Comparison of ENCODE assay signal across 19 cellular contexts in genomic region chr22:37669586-37669985, GRCh38. TPM values are rescaled to one million over a fixed set of nuclear protein-coding genes. Genes with fewer than 3 reads are reported as not detected.
DNase-seq lines count a peak whose midpoint lies in the region; ATAC-seq, FAIRE-seq and TF ChIP-seq lines count a peak whose summit lies in the region.
"Had no signal": no experiment of that assay in that cellular context is flagged by ENCODE, and none has a peak within 500 bp of the region (broad histone marks: within the 10 kb centered on the region; RNA-seq: fewer than 3 reads in every experiment).

No MANE protein-coding gene starts in this region.

- peak; percentile 51 for ATAC-seq in activated CD4-positive, alpha-beta T cell treated with anti-CD3 and anti-CD28 coated beads for 36 hours
- ATAC-seq: K562 had no signal

- no peaks in the 10 kb centered on the region for H3K27me3 Mint-ChIP-seq in activated CD4-positive, alpha-beta T cell treated with anti-CD3 and anti-CD28 coated beads for 36 hours
- H3K27me3 Mint-ChIP-seq in astrocyte (ENCODE audit: low read depth, unreplicated experiment) = no peaks in the 10 kb centered on the region
- H3K27me3 Mint-ChIP-seq: memory B cell had no signal

- peaks cover 20% of the 10 kb centered on the region for H3K79me2 ChIP-seq in astrocyte (ENCODE audit: insufficient read depth, low read length)
- no peaks in the 10 kb centered on the region for H3K79me2 ChIP-seq in parathyroid adenoma

- POLR2A ChIA-PET in activated CD4-positive, alpha-beta T cell treated with anti-CD3 and anti-CD28 coated beads for 36 hours (lab: Charles Lee) = interaction anchor here (0.7 kb wide), 1 partner anchor 11 kb away, joined by 4 read pairs; the partner anchor contains the start of gene PDXP

- peak; percentile 5 for FAIRE-seq in astrocyte (lab: Jason Lieb, UNC)
- FAIRE-seq: K562 had no signal

- no peaks in the 10 kb centered on the region for H3K27me3 ChIP-seq in astrocyte (ENCODE audit: insufficient read depth, low read length)
- H3K27me3 ChIP-seq in parathyroid adenoma (ENCODE audit: control insufficient read depth, insufficient read depth, low read length) = no peaks in the 10 kb centered on the region
- no peaks in the 10 kb centered on the region for H3K27me3 ChIP-seq in dorsolateral prefrontal cortex
- H3K27me3 ChIP-seq: right atrium auricular region had no signal

- TF ChIP-seq CTCF in astrocyte (IDR thresholded peaks at IDR 0.05; ENCODE audit: insufficient read depth, low read depth, low read length) (no peak), parathyroid adenoma (IDR thresholded peaks at IDR 0.05) (no peak), dorsolateral prefrontal cortex (IDR thresholded peaks at IDR 0.05 in 54 of 56, conservative IDR thresholded peaks at IDR 0.05 in 2 of 56; ENCODE audit: low read depth in 1 of 56, partially characterized antibody in 56 of 56) (no peak)

- H4K20me1 ChIP-seq in astrocyte (ENCODE audit: insufficient read depth, low read length) = peaks cover 7% of the 10 kb centered on the region

- H3K4me1 Mint-ChIP-seq in activated CD4-positive, alpha-beta T cell treated with anti-CD3 and anti-CD28 coated beads for 36 hours = peaks cover 39% of the 10 kb centered on the region
- H3K4me1 Mint-ChIP-seq in astrocyte (ENCODE audit: low read depth, unreplicated experiment) = peaks cover 5% of the 10 kb centered on the region

- H3K4me2 ChIP-seq in astrocyte (ENCODE audit: low read length) (no peak overlapping the region), parathyroid adenoma (ENCODE audit: low read length) (peak overlapping the region; percentile 1)
- H3K4me2 ChIP-seq: PC-9 had no signal

- H3K9ac ChIP-seq in astrocyte (ENCODE audit: low read length) (no peak overlapping the region), parathyroid adenoma (no peak overlapping the region)

- H3K4me1 ChIP-seq in astrocyte (ENCODE audit: insufficient read depth, low read length) (peaks cover under 1% of the 10 kb centered on the region), parathyroid adenoma (peaks cover 7% of the 10 kb centered on the region)

- H3K36me3 ChIP-seq in astrocyte (ENCODE audit: insufficient read depth, low read length) (no peaks in the 10 kb centered on the region), parathyroid adenoma (ENCODE audit: control insufficient read depth, insufficient read depth, low read length) (no peaks in the 10 kb centered on the region)
- H3K36me3 ChIP-seq: thoracic aorta had no signal

- no peak overlapping the region for H3K4me3 ChIP-seq in astrocyte (ENCODE audit: insufficient read depth, low read depth, low read length)
- H3K4me3 ChIP-seq in parathyroid adenoma (ENCODE audit: low read depth, low read length) = peak overlapping the region; percentile 0
- no peak overlapping the region for H3K4me3 ChIP-seq in dorsolateral prefrontal cortex
- H3K4me3 ChIP-seq: K562, PC-9, right atrium auricular region, thoracic aorta had no signal

- DNase-seq in activated CD4-positive, alpha-beta T cell treated with anti-CD3 and anti-CD28 coated beads for 36 hours = no peak
- no peak for DNase-seq in activated CD4-positive, alpha-beta T cell treated with anti-CD3 and anti-CD28 coated beads, Interleukin-2, amount 50 U/mL, for 1 hour
- DNase-seq in GM04504 (ENCODE audit: low read depth) (peak; percentile 65), astrocyte (ENCODE audit: low read depth) (peak; percentile 66), NCI-H2081 treated with DMSO at 0.1 percent for 48 hours (lab: John Stamatoyannopoulos, UW) (no peak), dorsolateral prefrontal cortex (no peak), KG1 (lab: John Stamatoyannopoulos, UW) (no peak)
- DNase-seq: 8988T; GDM1; NCI-H1092 treated with DMSO at 0.1 percent for 48 hours; NCI-H69; PC-9; stimulated activated CD4-positive, alpha-beta T cell treated with anti-CD3 and anti-CD28 coated beads, Interleukin-1b, Interleukin-23, amount 100 ng/mL, for 48 hours had no signal

- CTCF ChIA-PET in activated CD4-positive, alpha-beta T cell treated with anti-CD3 and anti-CD28 coated beads for 36 hours (lab: Charles Lee) = interaction anchor here (0.8 to 5.7 kb wide), 4 partner anchors 12 to 63 kb away, joined by 3 to 36 read pairs (median 22); partner anchors contain the start of gene PDXP

- H3K36me3 Mint-ChIP-seq in activated CD4-positive, alpha-beta T cell treated with anti-CD3 and anti-CD28 coated beads for 36 hours (ENCODE audit: low read depth) = peaks cover 12% of the 10 kb centered on the region
- H3K36me3 Mint-ChIP-seq in astrocyte (ENCODE audit: low read depth, unreplicated experiment) = peaks cover 2% of the 10 kb centered on the region

- no peaks in the 10 kb centered on the region for H3K9me3 Mint-ChIP-seq in activated CD4-positive, alpha-beta T cell treated with anti-CD3 and anti-CD28 coated beads for 36 hours (ENCODE audit: low read depth)
- no peaks in the 10 kb centered on the region for H3K9me3 Mint-ChIP-seq in astrocyte (ENCODE audit: unreplicated experiment)
- H3K9me3 Mint-ChIP-seq: activated naive CD4-positive, alpha-beta T cell treated with anti-CD3 and anti-CD28 coated beads, Interleukin-2, amount 50 U/mL, for 72 hours; memory B cell had no signal

- no peak overlapping the region for H3K27ac ChIP-seq in astrocyte (ENCODE audit: low read depth, low read length)
- peak overlapping the region; percentile 58 for H3K27ac ChIP-seq in parathyroid adenoma
- H3K27ac ChIP-seq in dorsolateral prefrontal cortex = peak overlapping the region in 8 of 59 donors; percentile 13 to 62 (median 39)
- H3K27ac ChIP-seq: PC-9, right atrium auricular region, thoracic aorta had no signal

- no peak overlapping the region for H2AFZ ChIP-seq in astrocyte (ENCODE audit: low read depth, low read length)
- H2AFZ ChIP-seq in parathyroid adenoma = no peak overlapping the region
- H2AFZ ChIP-seq: PC-9 had no signal

- no peaks in the 10 kb centered on the region for H3K9me3 ChIP-seq in astrocyte (ENCODE audit: insufficient read depth, low read depth, low read length)
- H3K9me3 ChIP-seq in parathyroid adenoma (ENCODE audit: control insufficient read depth, low read length) = no peaks in the 10 kb centered on the region
- H3K9me3 ChIP-seq: right atrium auricular region, thoracic aorta had no signal

- peak overlapping the region; percentile 29 for H3K27ac Mint-ChIP-seq in activated CD4-positive, alpha-beta T cell treated with anti-CD3 and anti-CD28 coated beads for 36 hours
- H3K27ac Mint-ChIP-seq in astrocyte (ENCODE audit: unreplicated experiment) = no peak overlapping the region
- H3K27ac Mint-ChIP-seq: memory B cell had no signal

- intact Hi-C loops in activated CD4-positive, alpha-beta T cell treated with anti-CD3 and anti-CD28 coated beads for 36 hours (cut with DNase I, micrococcal nuclease) = no loop called here
- intact Hi-C loops in dorsolateral prefrontal cortex (cut with DNase I) = loop anchor here in 1 of 2 donors (10.0 kb wide), 1 partner anchor 135 kb away; the partner anchor contains the start of gene GCAT

- H3K4me3 Mint-ChIP-seq in activated CD4-positive, alpha-beta T cell treated with anti-CD3 and anti-CD28 coated beads for 36 hours = no peak overlapping the region
- H3K4me3 Mint-ChIP-seq in astrocyte (ENCODE audit: unreplicated experiment) = no peak overlapping the region
- H3K4me3 Mint-ChIP-seq: memory B cell had no signal

RNA-seq across cellular contexts. Expression of gene LGALS1, which starts 5.8 kb away (rescaled TPM):
- total RNA-seq in activated CD4-positive, alpha-beta T cell treated with anti-CD3 and anti-CD28 coated beads for 36 hours = 100 to 1,000 TPM; 522 to 663 TPM
- total RNA-seq in astrocyte (240 and 260 TPM in 2 replicates), dorsolateral prefrontal cortex (100 to 1,000 TPM; 153 to 409 (median 258) TPM)

RNA-seq across cellular contexts. Expression of gene PDXP, which starts 11.1 kb away (rescaled TPM):
- 10 to 100 TPM; 35.8 to 37.8 TPM for total RNA-seq in activated CD4-positive, alpha-beta T cell treated with anti-CD3 and anti-CD28 coated beads for 36 hours
- total RNA-seq in astrocyte = 18.9 and 22.4 TPM in 2 replicates
- total RNA-seq in dorsolateral prefrontal cortex = 100 to 1,000 TPM in 119 of 120 experiments, 10 to 100 TPM in 1; 62.4 to 280 (median 189) TPM

RNA-seq across cellular contexts. Expression of gene NOL12, which starts 16.6 kb away (rescaled TPM):
- 10 to 100 TPM; 37.1 to 42.3 TPM for total RNA-seq in activated CD4-positive, alpha-beta T cell treated with anti-CD3 and anti-CD28 coated beads for 36 hours
- total RNA-seq in astrocyte (17.9 and 18.1 TPM in 2 replicates), dorsolateral prefrontal cortex (10 to 100 TPM; 14.9 to 41.9 (median 27.5) TPM)

RNA-seq across cellular contexts. Expression of gene TRIOBP, which starts 27.3 kb away (rescaled TPM):
- 10 to 100 TPM; 23.3 to 26.1 TPM for total RNA-seq in activated CD4-positive, alpha-beta T cell treated with anti-CD3 and anti-CD28 coated beads for 36 hours
- total RNA-seq in astrocyte (40.6 and 41.5 TPM in 2 replicates), dorsolateral prefrontal cortex (10 to 100 TPM in 114 of 120 experiments, 1 to 10 TPM in 6; 7.5 to 29.3 (median 14.5) TPM)

RNA-seq across cellular contexts. Expression of gene SH3BP1, which starts 30.1 kb away (rescaled TPM):
- 10 to 100 TPM; 86.5 to 98.2 TPM for total RNA-seq in activated CD4-positive, alpha-beta T cell treated with anti-CD3 and anti-CD28 coated beads for 36 hours
- total RNA-seq in astrocyte = 26.5 and 31.6 TPM in 2 replicates
- total RNA-seq in dorsolateral prefrontal cortex = 10 to 100 TPM in 80 of 120 experiments, 1 to 10 TPM in 40; 5.9 to 31.1 (median 11.7) TPM

Comparison
In these comparisons a context has a peak if more than half of its experiments do, and no peak if none do; other contexts are left out.
1. DNase-seq: peak in GM04504 (single experiment) and astrocyte (single experiment); none in activated CD4-positive, alpha-beta T cell treated with anti-CD3 and anti-CD28 coated beads for 36 hours (single experiment), activated CD4-positive, alpha-beta T cell treated with anti-CD3 and anti-CD28 coated beads, Interleukin-2, amount 50 U/mL, for 1 hour (single experiment), NCI-H2081 treated with DMSO at 0.1 percent for 48 hours (single experiment), dorsolateral prefrontal cortex (0 of 10) and KG1 (single experiment).